ENCODE assay signal across 8 cellular contexts in genomic region chr12:132190012-132190755, GRCh38. TPM values are rescaled to one million over a fixed set of nuclear protein-coding genes. Genes with fewer than 3 reads are reported as not detected.
DNase-seq lines count a peak whose midpoint lies in the region; ATAC-seq and TF ChIP-seq lines count a peak whose summit lies in the region.

No MANE protein-coding gene starts in this region.

- no peaks in the 10 kb centered on the region for H3K27me3 Mint-ChIP-seq in effector memory CD8-positive, alpha-beta T cell
- peaks cover 0 to 6% (median 0%) of the 10 kb centered on the region in 5 donors for H3K27me3 Mint-ChIP-seq in naive thymus-derived CD4-positive, alpha-beta T cell

- peaks cover 19 to 35% of the 10 kb centered on the region in 2 donors for H3K4me1 ChIP-seq in naive thymus-derived CD4-positive, alpha-beta T cell (ENCODE audit: control insufficient read depth in 2 of 2, insufficient read depth in 2 of 2, low read length in 2 of 2)

- intact Hi-C loops in naive thymus-derived CD4-positive, alpha-beta T cell (cut with micrococcal nuclease) = no loop called here

- H3K36me3 ChIP-seq in naive thymus-derived CD4-positive, alpha-beta T cell (ENCODE audit: control insufficient read depth in 2 of 3, insufficient read depth in 3 of 3, low read length in 3 of 3) = no peaks in the 10 kb centered on the region

- H3K9me3 ChIP-seq in naive thymus-derived CD4-positive, alpha-beta T cell (ENCODE audit: control insufficient read depth in 2 of 3, low read length in 3 of 3) = peaks cover 0 to 30% (median 5%) of the 10 kb centered on the region in 3 experiments

- peaks cover 13% of the 10 kb centered on the region for H3K36me3 Mint-ChIP-seq in effector memory CD8-positive, alpha-beta T cell (ENCODE audit: insufficient read depth)
- H3K36me3 Mint-ChIP-seq in naive thymus-derived CD4-positive, alpha-beta T cell = peaks cover 3 to 21% (median 11%) of the 10 kb centered on the region in 5 donors

- H3K9me3 Mint-ChIP-seq in effector memory CD8-positive, alpha-beta T cell = peaks cover 5 to 11% of the 10 kb centered on the region in 2 donors
- peaks cover 0 to 34% (median 12%) of the 10 kb centered on the region in 11 donors for H3K9me3 Mint-ChIP-seq in naive thymus-derived CD4-positive, alpha-beta T cell

- TF ChIP-seq CTCF in C4-2B (conservative IDR thresholded peaks at IDR 0.05) (no peak; the same call in 1 of the 2 replicates), LNCaP clone FGC (IDR thresholded peaks at IDR 0.05; ENCODE audit: control insufficient read depth, extremely low read depth, insufficient read depth) (no peak)

- H3K4me3 Mint-ChIP-seq in effector memory CD8-positive, alpha-beta T cell = peak overlapping the region; percentile 93 to 94
- H3K4me3 Mint-ChIP-seq in naive thymus-derived CD4-positive, alpha-beta T cell = peak overlapping the region; percentile 80 to 99 (median 96)

- DNase-seq in LNCaP clone FGC (ENCODE audit: low read depth) (no peak), mucosa of gallbladder (ENCODE audit: low spot score) (no peak), GOT3 (lab: John Stamatoyannopoulos, UW) (no peak)
- peak in 1 of 3 experiments; percentile 6 for DNase-seq in effector memory CD8-positive, alpha-beta T cell
- peak in 1 of 9 donors; percentile 21 for DNase-seq in naive thymus-derived CD4-positive, alpha-beta T cell
- DNase-seq in NK-92 treated with Interleukin-12 subunit alpha and Interleukin-12 subunit beta, amount 100 ng/mL, for 24 hours (lab: John Stamatoyannopoulos, UW) = no peak

- H3K4me3 ChIP-seq in LNCaP clone FGC (ENCODE audit: low read depth, low read length) = peak overlapping the region; percentile 61
- peak overlapping the region; percentile 63 for H3K4me3 ChIP-seq in naive thymus-derived CD4-positive, alpha-beta T cell (ENCODE audit: low read length)

- ATAC-seq in GM21381 (IDR thresholded peaks at IDR 0.05; ENCODE audit: unreplicated experiment) = peak; percentile 25
- peak; percentile 6 for ATAC-seq in effector memory CD8-positive, alpha-beta T cell (replicated peaks)
- no peak for ATAC-seq in naive thymus-derived CD4-positive, alpha-beta T cell

- POLR2A ChIA-PET in naive thymus-derived CD4-positive, alpha-beta T cell (lab: Charles Lee) = interaction anchor here (1.4 to 4.6 kb wide), 4 partner anchors 11 to 37 kb away, joined by 6 to 43 read pairs (median 11); no protein-coding TSS in a partner anchor

- H3K27me3 ChIP-seq in naive thymus-derived CD4-positive, alpha-beta T cell (ENCODE audit: control insufficient read depth in 2 of 2, insufficient read depth in 2 of 2, low read length in 2 of 2) = no peaks in the 10 kb centered on the region

- H3K27ac ChIP-seq in C4-2B = peak overlapping the region; percentile 46
- peak overlapping the region; percentile 82 for H3K27ac ChIP-seq in naive thymus-derived CD4-positive, alpha-beta T cell (ENCODE audit: low read depth, low read length)

- peaks cover 19 to 29% of the 10 kb centered on the region in 2 donors for H3K4me1 Mint-ChIP-seq in effector memory CD8-positive, alpha-beta T cell (ENCODE audit: low read depth in 2 of 2)
- H3K4me1 Mint-ChIP-seq in naive thymus-derived CD4-positive, alpha-beta T cell = peaks cover 15 to 51% (median 38%) of the 10 kb centered on the region in 7 donors

- CTCF ChIA-PET in naive thymus-derived CD4-positive, alpha-beta T cell (lab: Charles Lee) = interaction anchor here (1.0 to 1.2 kb wide), 2 partner anchors 29 to 37 kb away, joined by 3 to 5 read pairs; no protein-coding TSS in a partner anchor

- H3K27ac Mint-ChIP-seq in effector memory CD8-positive, alpha-beta T cell = peak overlapping the region; percentile 87 to 93
- H3K27ac Mint-ChIP-seq in naive thymus-derived CD4-positive, alpha-beta T cell = peak overlapping the region; percentile 86 to 99 (median 96)

RNA-seq across cellular contexts. Expression of gene NOC4L, which starts 45.9 kb away (rescaled TPM):
- 10 to 100 TPM; 19.3 to 27.1 (median 21.1) TPM for total RNA-seq in naive thymus-derived CD4-positive, alpha-beta T cell
- 10 to 100 TPM; 16.9 to 29.0 TPM for polyA plus RNA-seq in naive thymus-derived CD4-positive, alpha-beta T cell
- total RNA-seq in mucosa of gallbladder = 14.1 TPM

RNA-seq across cellular contexts. Expression of gene DDX51, which starts 46.1 kb away (rescaled TPM):
- 10 to 100 TPM; 33.2 to 54.8 (median 50.6) TPM for total RNA-seq in naive thymus-derived CD4-positive, alpha-beta T cell
- 10 to 100 TPM in 1 of 2 donors, 1 to 10 TPM in 1; 8.8 to 15.6 TPM for polyA plus RNA-seq in naive thymus-derived CD4-positive, alpha-beta T cell
- 18.0 TPM for total RNA-seq in mucosa of gallbladder
